ENCODE assay signal across 14 cellular contexts in the genomic region with DNA sequence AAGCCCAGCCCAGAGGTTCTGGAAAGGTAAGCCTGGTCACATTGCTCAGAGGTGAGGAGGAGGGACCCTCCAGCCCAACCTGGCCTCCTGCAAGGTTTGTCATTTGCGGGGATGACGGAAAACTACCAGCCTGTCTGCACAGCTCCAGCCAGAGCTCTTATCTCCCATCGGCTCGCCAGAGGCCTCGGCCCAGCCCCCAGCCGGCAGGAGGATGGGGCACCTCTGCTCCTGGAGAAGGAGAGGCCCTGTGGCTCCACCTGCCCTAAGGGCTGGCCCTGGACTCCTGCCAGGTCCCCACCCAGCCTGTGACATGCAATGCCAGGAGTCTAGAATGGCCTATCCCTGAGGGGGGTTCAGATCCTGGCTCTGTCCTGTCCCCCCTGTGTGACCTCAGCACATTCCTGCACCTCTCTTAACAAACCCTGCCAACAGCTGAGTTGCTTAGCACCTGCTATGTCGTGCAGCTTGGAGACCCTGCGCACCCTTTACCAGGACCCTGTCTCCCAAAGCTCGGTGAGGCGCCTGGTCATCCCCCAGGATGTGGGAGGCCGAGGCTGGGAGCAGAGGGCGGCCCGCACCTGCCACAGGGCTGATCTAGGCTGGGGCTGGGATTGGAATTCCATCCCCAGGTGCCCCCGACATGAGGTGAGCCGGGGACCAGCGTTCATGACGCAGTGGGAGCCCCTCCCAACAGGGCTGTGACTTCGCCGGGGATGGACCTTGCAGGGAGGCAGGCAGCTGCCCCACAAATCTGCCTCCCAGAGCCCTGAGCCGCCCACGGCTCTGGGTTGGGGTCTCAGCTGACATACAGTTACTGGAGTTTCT. TPM values are rescaled to one million over a fixed set of nuclear protein-coding genes. Genes with fewer than 3 reads are reported as not detected.
DNase-seq lines count a peak whose midpoint lies in the region; ATAC-seq, FAIRE-seq and TF ChIP-seq lines count a peak whose summit lies in the region.
"Had no signal": no experiment of that assay in that cellular context is flagged by ENCODE, and none has a peak within 500 bp of the region (broad histone marks: within the 10 kb centered on the region; RNA-seq: fewer than 3 reads in every experiment).

No MANE protein-coding gene starts in this region.

- in situ Hi-C loops in HepG2 (cut with HindIII; ENCODE audit: extremely low pct_ligation_motif_present, low pct_unique_long_range_greater_than_20kb) = loop anchor here (5.0 kb wide), 1 partner anchor 57 kb away; no protein-coding TSS in a partner anchor

- H2AFZ ChIP-seq in HepG2 (ENCODE audit: low read length) = no peak overlapping the region
- H2AFZ ChIP-seq: PC-9 had no signal

- peaks cover 0 to 3% of the 10 kb centered on the region in 2 experiments; a peak in 1 of 5 replicates for H3K27me3 ChIP-seq in HepG2 (ENCODE audit: control insufficient read depth in 1 of 2, insufficient read depth in 2 of 2, low read length in 2 of 2)
- no peaks in the 10 kb centered on the region for H3K27me3 ChIP-seq in right lobe of liver
- H3K27me3 ChIP-seq in body of pancreas = peaks cover 0 to 12% of the 10 kb centered on the region in 2 donors
- H3K27me3 ChIP-seq: ascending aorta had no signal

- H3K27ac ChIP-seq in HepG2 (ENCODE audit: extremely low read length, insufficient read depth, low read length) = peak overlapping the region; percentile 74
- H3K27ac ChIP-seq in right lobe of liver = no peak overlapping the region
- peak overlapping the region in 1 of 4 donors; percentile 38 for H3K27ac ChIP-seq in body of pancreas
- H3K27ac ChIP-seq: ascending aorta, PC-9, WERI-Rb-1 had no signal

- TF ChIP-seq RAD21 in HepG2 (CRISPR knock-in tag; IDR thresholded peaks at IDR 0.05) = peak; percentile 27; the same call in 1 of the 2 replicates

- peak; percentile 21; the same call in 1 of the 2 replicates for TF ChIP-seq CTCF in HepG2 (CRISPR knock-in tag; IDR thresholded peaks at IDR 0.05)
- TF ChIP-seq CTCF in right lobe of liver (IDR thresholded peaks at IDR 0.05) = no peak
- TF ChIP-seq CTCF in body of pancreas (IDR thresholded peaks at IDR 0.05) = no peak

- peak; percentile 94 for FAIRE-seq in HepG2 (lab: Jason Lieb, UNC)
- FAIRE-seq: endothelial cell of umbilical vein had no signal

- 36% methylated on average over 11 of the region's 21 CpGs for WGBS in HepG2 (ENCODE audit: low lambda C conversion rate)
- 73% methylated on average over 2 of the region's 21 CpGs for WGBS in right lobe of liver (ENCODE audit: insufficient coverage, low coverage, low lambda C conversion rate, missing lambda C conversion rate)
- WGBS in body of pancreas, 2 donors = 44 to 67% methylated on average over 9 to 21 of the region's 21 CpGs

- POLR2A ChIA-PET in HepG2 (lab: Yijun Ruan, JAX) = interaction anchor here (0.8 to 8.2 kb wide), 9 partner anchors 9 to 100 kb away, joined by 3 to 87 read pairs (median 4); a partner anchor contains a TSS

- peak overlapping the region; percentile 60 for H3K9ac ChIP-seq in HepG2 (ENCODE audit: insufficient read depth, low read depth, low read length)

- TF ChIP-seq EP300 in HepG2 (IDR thresholded peaks at IDR 0.05; ENCODE audit: low read depth in 2 of 2, low read length in 2 of 2) (peak in 1 of 2 experiments; percentile 63; a peak in 2 of 4 replicates), HepG2 (CRISPR knock-in tag; IDR thresholded peaks at IDR 0.05; ENCODE audit: borderline replicate concordance) (0 out of 2 replicates have a peak, but pooled peaks have one; percentile 13)

- H3K4me3 ChIP-seq in HepG2 (replicated peaks in 1 of 3; ENCODE audit: insufficient read depth in 1 of 3, low read depth in 2 of 3, low read length in 3 of 3) = peak overlapping the region in 2 of 3 experiments; percentile 26 to 57; a peak in 4 of 6 replicates
- no peak overlapping the region for H3K4me3 ChIP-seq in right lobe of liver
- no peak overlapping the region for H3K4me3 ChIP-seq in body of pancreas
- H3K4me3 ChIP-seq: ascending aorta, PC-9 had no signal

- H3K4me1 ChIP-seq in HepG2 (ENCODE audit: insufficient read depth, low read length) (peaks cover 85% of the 10 kb centered on the region), right lobe of liver (peaks cover 0 to 20% (median 8%) of the 10 kb centered on the region in 4 donors), body of pancreas (peaks cover 44% of the 10 kb centered on the region)
- H3K4me1 ChIP-seq: ascending aorta had no signal

- H4K20me1 ChIP-seq in HepG2 (ENCODE audit: insufficient read depth, low read length) = no peaks in the 10 kb centered on the region

- ATAC-seq in HepG2 (peak; percentile 60), right lobe of liver (no peak), body of pancreas (peak; percentile 61)

- BruUV-seq in HepG2 (replicated peaks; lab: Mats Ljungman, UMichigan) = TSS peak; percentile 59

- H3K9me3 ChIP-seq in HepG2 (ENCODE audit: low read length) = no peaks in the 10 kb centered on the region
- no peaks in the 10 kb centered on the region for H3K9me3 ChIP-seq in right lobe of liver
- H3K9me3 ChIP-seq in body of pancreas = no peaks in the 10 kb centered on the region
- H3K9me3 ChIP-seq: ascending aorta had no signal

- CTCF ChIA-PET in HepG2 (lab: Yijun Ruan, JAX; ENCODE audit: low intra/inter-chr PET ratio, low total read pairs) = no interaction called here

- intact Hi-C loops in HepG2 (cut with micrococcal nuclease; ENCODE audit: unreplicated experiment) (loop anchor here (1.0 to 5.0 kb wide), 3 partner anchors 14 to 97 kb away; a partner anchor contains a TSS), right lobe of liver (cut with DNase I) (no loop called here), body of pancreas (cut with DNase I) (no loop called here)

- H3K36me3 ChIP-seq in HepG2 (replicated peaks in 1 of 2; ENCODE audit: control insufficient read depth in 1 of 2, insufficient read depth in 2 of 2, low read length in 2 of 2) (no peaks in the 10 kb centered on the region), right lobe of liver (no peaks in the 10 kb centered on the region), body of pancreas (replicated peaks in 1 of 2; ENCODE audit: insufficient read depth in 1 of 2, low read depth in 2 of 2) (no peaks in the 10 kb centered on the region)
- H3K36me3 ChIP-seq: ascending aorta, WERI-Rb-1 had no signal

- H3K79me2 ChIP-seq in HepG2 (ENCODE audit: insufficient read depth, low read length) = no peaks in the 10 kb centered on the region

- DNase-seq in HepG2 (ENCODE audit: low spot score) = peak; percentile 90
- no peak for DNase-seq in right lobe of liver
- DNase-seq in NCI-H1105 treated with DMSO at 0.1 percent for 48 hours (lab: John Stamatoyannopoulos, UW) = peak; percentile 54
- DNase-seq in body of pancreas = peak; percentile 21 to 58 (median 50)
- no peak for DNase-seq in NCI-H1930 (lab: John Stamatoyannopoulos, UW)
- DNase-seq in activated CD8-positive, alpha-beta memory T cell treated with anti-CD3 and anti-CD28 coated beads for 24 hours = no peak
- DNase-seq in NCI-H526 treated with DMSO at 0.1 percent for 48 hours (lab: John Stamatoyannopoulos, UW) = no peak
- DNase-seq: activated effector memory CD4-positive, alpha-beta T cell treated with anti-CD3 and anti-CD28 coated beads, Interleukin-2, amount 50 U/mL, for 16 hours; NCI-H2081; nephron progenitor cell; WERI-Rb-1 had no signal

- peak overlapping the region; percentile 75 for H3K4me2 ChIP-seq in HepG2 (ENCODE audit: low read depth, low read length)
- H3K4me2 ChIP-seq: PC-9 had no signal

- peak in 1 of 2 experiments; percentile 22; a peak in 1 of 4 replicates for TF ChIP-seq POLR2A in HepG2 (IDR thresholded peaks at IDR 0.05; ENCODE audit: insufficient read depth in 1 of 2, low read depth in 2 of 2, low read length in 2 of 2)
- no peak for TF ChIP-seq POLR2A in right lobe of liver (IDR thresholded peaks at IDR 0.05)
- TF ChIP-seq POLR2A in body of pancreas (IDR thresholded peaks at IDR 0.05) = no peak

TF ChIP-seq in HepG2, 621 proteins besides CTCF, POLR2A, EP300 and RAD21 (continues in another document):
- no peak for TF ChIP-seq ZNF629 (CRISPR knock-in tag; conservative IDR thresholded peaks at IDR 0.05)
- TF ChIP-seq ZNF230 (CRISPR knock-in tag; IDR thresholded peaks at IDR 0.05) = 0 out of 2 replicates have a peak, but pooled peaks have one; percentile 28

RNA-seq across cellular contexts. Expression of a gene that starts 14.4 kb away (rescaled TPM):
- total RNA-seq in HepG2 (2016; rRNA removed; fragmentation: Illumina TruSeq; extraction: Trizol) (43.8 and 69.7 TPM in 2 replicates), right lobe of liver (under 1 TPM in 5 of 6 experiments, not detected in 1; 0.17 to 0.81 (median 0.65) TPM), body of pancreas (10 to 100 TPM in 1 of 2 donors, 1 to 10 TPM in 1; 6.7 to 10.5 TPM)
- 39.5 and 40.6 TPM in 2 replicates for total RNA-seq in HepG2 (2016; cell fraction: cytosol; rRNA removed; fragmentation: Illumina TruSeq; extraction: Trizol; ENCODE audit: low read depth)
- 45.3 and 69.6 TPM in 2 replicates for total RNA-seq in HepG2 (2016; cell fraction: insoluble cytoplasmic fraction; rRNA removed; fragmentation: Illumina TruSeq; extraction: Trizol)
- total RNA-seq in HepG2 (2016; cell fraction: membrane; rRNA removed; fragmentation: Illumina TruSeq; extraction: Trizol) = 83.4 and 93.4 TPM in 2 replicates
- total RNA-seq in HepG2 (2016; cell fraction: nucleus; rRNA removed; fragmentation: Illumina TruSeq; extraction: Trizol) = 32.1 and 42.6 TPM in 2 replicates
- 15.4 and 23.1 TPM in 2 replicates for polyA plus RNA-seq in HepG2 (2011; rRNA removed)
- 20.0 and 39.6 TPM in 2 replicates for polyA plus RNA-seq in HepG2 (2011; cell fraction: cytosol; rRNA removed)
- polyA plus RNA-seq in HepG2 (2011; cell fraction: nucleus; rRNA removed) = 34.6 and 44.2 TPM in 2 replicates
- polyA plus RNA-seq in HepG2 (2012) = 13.5 and 14.6 TPM in 2 replicates
- polyA plus RNA-seq in HepG2 (2016; cell fraction: cytosol; fragmentation: Illumina TruSeq; extraction: Trizol; ENCODE audit: low read depth) = 40.9 and 41.6 TPM in 2 replicates
- polyA plus RNA-seq in HepG2 (2016; cell fraction: insoluble cytoplasmic fraction; fragmentation: Illumina TruSeq; extraction: Trizol; ENCODE audit: low read depth) = 48.4 and 52.4 TPM in 2 replicates
- 74.1 and 77.9 TPM in 2 replicates for polyA plus RNA-seq in HepG2 (2016; cell fraction: membrane; fragmentation: Illumina TruSeq; extraction: Trizol; ENCODE audit: low read depth)
- polyA plus RNA-seq in HepG2 (2016; cell fraction: nucleus; fragmentation: Illumina TruSeq; extraction: Trizol; ENCODE audit: insufficient read depth, low read depth) = 63.0 and 70.2 TPM in 2 replicates
- polyA minus RNA-seq in HepG2 (2011; rRNA and poly(A)+ RNA removed; ENCODE audit: low replicate concordance) = 0.07 and 154 TPM in 2 replicates
- 31.1 and 39.3 TPM in 2 replicates for polyA minus RNA-seq in HepG2 (2011; cell fraction: cytosol; rRNA and poly(A)+ RNA removed)
- polyA minus RNA-seq in HepG2 (2011; cell fraction: nucleus; rRNA and poly(A)+ RNA removed) = 9.3 and 10.7 TPM in 2 replicates
- total RNA-seq: PC-9 had no signal

Comparison
In these comparisons a context has a peak if more than half of its experiments do, and no peak if none do; other contexts are left out.
1. ATAC-seq: peak in HepG2 (single experiment) and body of pancreas (single experiment); none in right lobe of liver (0 of 4).
2. DNase-seq: peak in HepG2 (single experiment), NCI-H1105 treated with DMSO at 0.1 percent for 48 hours (single experiment) and body of pancreas (4 of 4); none in right lobe of liver (0 of 3), NCI-H1930 (0 of 2), activated CD8-positive, alpha-beta memory T cell treated with anti-CD3 and anti-CD28 coated beads for 24 hours (single experiment) and NCI-H526 treated with DMSO at 0.1 percent for 48 hours (single experiment).
3. H3K4me3 ChIP-seq: peak in HepG2 (2 of 3); none in right lobe of liver (0 of 3) and body of pancreas (0 of 2).
4. RNA of a gene that starts 14.4 kb away (total RNA-seq): 32.1 to 93.4 TPM in HepG2 and 6.7 to 10.5 TPM in body of pancreas; 0.17 to 0.81 TPM in right lobe of liver; every median in the first group is over 4 times any median in the second.